In the genomic region with DNA sequence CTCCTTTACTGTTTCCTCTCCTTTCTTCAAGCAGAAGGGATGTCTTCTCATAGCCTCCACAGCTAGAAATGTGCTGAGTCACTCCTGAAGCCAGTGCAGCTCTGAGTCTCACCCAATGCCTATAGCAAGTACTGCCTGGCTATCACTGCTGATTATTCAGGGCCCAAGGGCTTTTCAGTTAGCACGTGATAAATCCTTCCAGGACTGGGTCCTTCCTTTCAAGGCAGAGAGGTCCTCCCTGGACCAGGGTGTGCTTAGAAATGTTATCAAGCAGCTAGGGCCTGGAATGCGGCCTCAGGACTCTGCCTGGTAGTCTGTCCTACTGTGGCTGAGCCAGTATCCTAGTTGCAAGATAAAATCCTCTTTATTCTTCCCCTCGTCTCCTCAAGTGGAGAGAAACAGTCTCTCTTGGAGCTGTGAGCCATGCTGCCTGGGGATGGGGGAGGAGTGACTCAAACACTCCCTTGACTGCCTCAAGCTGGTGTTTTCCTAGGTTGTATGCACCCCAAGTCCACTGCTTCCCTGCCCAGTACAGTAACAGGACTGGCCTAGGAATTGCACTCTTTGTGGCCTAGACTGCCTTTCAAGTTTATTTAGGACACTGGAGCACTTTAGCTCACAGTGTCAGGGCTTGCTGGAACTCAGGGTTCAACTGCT, we compare ENCODE assay signal across 8 cellular contexts.
A peak's percentile ranks its signal among the peaks of the same experiment; 100 is the strongest.
DNase-seq lines count a peak whose midpoint lies in the region; ATAC-seq and TF ChIP-seq lines count a peak whose summit lies in the region.

No MANE protein-coding gene starts in this region.

- no peak for DNase-seq in activated naive CD4-positive, alpha-beta T cell treated with anti-CD3 and anti-CD28 coated beads, Interleukin-2, amount 50 U/mL, for 72 hours (ENCODE audit: low spot score in 2 of 2)
- DNase-seq in activated naive CD4-positive, alpha-beta T cell treated with Interleukin-2 at 50 U/mL for 16 hours, result no peak
- peak; percentile 39 for DNase-seq in astrocyte of the hippocampus (ENCODE audit: low read depth, low spot score)
- peak in 2 of 3 donors; percentile 62 to 71 for DNase-seq in right cardiac atrium
- no peak for DNase-seq in transverse colon

- TF ChIP-seq CTCF in transverse colon (IDR thresholded peaks at IDR 0.05), result no peak

- no peak for TF ChIP-seq POLR2A in transverse colon (IDR thresholded peaks at IDR 0.05)

- WGBS in right cardiac atrium, result 35% methylated on average over 3 of the region's 3 CpGs
- WGBS in transverse colon (ENCODE audit: low coverage in 1 of 2), 2 donors, result 62% methylated on average over 3 of the region's 3 CpGs; no CpG with 5 or more reads in 1 of the 2 donors

- H3K27me3 ChIP-seq in right cardiac atrium (ENCODE audit: control insufficient read depth, insufficient read depth) (no peaks in the 10 kb centered on the region), transverse colon (no peaks in the 10 kb centered on the region)

- H3K4me1 ChIP-seq in right cardiac atrium (ENCODE audit: control insufficient read depth, insufficient read depth, low read length), result peaks cover 12% of the 10 kb centered on the region
- peaks cover 4 to 16% (median 10%) of the 10 kb centered on the region in 4 donors for H3K4me1 ChIP-seq in transverse colon

- TF ChIP-seq EP300 in transverse colon (IDR thresholded peaks at IDR 0.05; ENCODE audit: low read depth), result no peak

- peak overlapping the region; percentile 72 for H3K27ac ChIP-seq in right cardiac atrium (ENCODE audit: low read length)
- peak overlapping the region in 3 of 4 donors; percentile 13 to 30 (median 19) for H3K27ac ChIP-seq in transverse colon

- no peaks in the 10 kb centered on the region for H3K9me3 ChIP-seq in right cardiac atrium (ENCODE audit: control insufficient read depth, low read length)
- no peaks in the 10 kb centered on the region for H3K9me3 ChIP-seq in transverse colon

- H3K36me3 ChIP-seq in transverse colon, result no peaks in the 10 kb centered on the region

- in situ Hi-C loops in transverse colon (cut with MboI; ENCODE audit: low pct_ligation_motif_present in 1 of 4, low pct_unique_long_range_greater_than_20kb in 1 of 4, low sequenced_read_pairs in 3 of 4), result loop anchor here in 3 of 4 donors (25.0 kb wide), 2 partner anchors 262 to 263 kb away; no protein-coding TSS in a partner anchor

- ATAC-seq in activated naive CD4-positive, alpha-beta T cell treated with anti-CD3 and anti-CD28 coated beads, Interleukin-2, amount 50 U/mL, for 72 hours, result no peak
- peak; percentile 84 to 89 for ATAC-seq in right cardiac atrium
- ATAC-seq in HG03342 (IDR thresholded peaks at IDR 0.05; ENCODE audit: unreplicated experiment), result no peak
- ATAC-seq in HG03432 (IDR thresholded peaks at IDR 0.05; ENCODE audit: unreplicated experiment), result no peak
- no peak for ATAC-seq in HG03159 (IDR thresholded peaks at IDR 0.05; ENCODE audit: unreplicated experiment)

- H3K27ac Mint-ChIP-seq in activated naive CD4-positive, alpha-beta T cell treated with anti-CD3 and anti-CD28 coated beads, Interleukin-2, amount 50 U/mL, for 72 hours, result peak overlapping the region; percentile 74 to 81

- H3K4me3 ChIP-seq in right cardiac atrium (ENCODE audit: low read length), result no peak overlapping the region
- no peak overlapping the region for H3K4me3 ChIP-seq in transverse colon

- no peaks in the 10 kb centered on the region for H3K36me3 Mint-ChIP-seq in activated naive CD4-positive, alpha-beta T cell treated with anti-CD3 and anti-CD28 coated beads, Interleukin-2, amount 50 U/mL, for 72 hours

- no peaks in the 10 kb centered on the region for H3K9me3 Mint-ChIP-seq in activated naive CD4-positive, alpha-beta T cell treated with anti-CD3 and anti-CD28 coated beads, Interleukin-2, amount 50 U/mL, for 72 hours

- intact Hi-C loops in right cardiac atrium (cut with DNase I) (no loop called here), transverse colon (cut with DNase I; ENCODE audit: low total_unique reads) (no loop called here)

Comparison
In these comparisons a context has a peak if more than half of its experiments do, and no peak if none do; other contexts are left out.
1. ATAC-seq: peak in right cardiac atrium (2 of 2); none in activated naive CD4-positive, alpha-beta T cell treated with anti-CD3 and anti-CD28 coated beads, Interleukin-2, amount 50 U/mL, for 72 hours (0 of 2), HG03342 (single experiment), HG03432 (single experiment) and HG03159 (single experiment).
2. DNase-seq: peak in astrocyte of the hippocampus (single experiment) and right cardiac atrium (2 of 3); none in activated naive CD4-positive, alpha-beta T cell treated with anti-CD3 and anti-CD28 coated beads, Interleukin-2, amount 50 U/mL, for 72 hours (0 of 2), activated naive CD4-positive, alpha-beta T cell treated with Interleukin-2 at 50 U/mL for 16 hours (single experiment) and transverse colon (single experiment).